In the genomic region with DNA sequence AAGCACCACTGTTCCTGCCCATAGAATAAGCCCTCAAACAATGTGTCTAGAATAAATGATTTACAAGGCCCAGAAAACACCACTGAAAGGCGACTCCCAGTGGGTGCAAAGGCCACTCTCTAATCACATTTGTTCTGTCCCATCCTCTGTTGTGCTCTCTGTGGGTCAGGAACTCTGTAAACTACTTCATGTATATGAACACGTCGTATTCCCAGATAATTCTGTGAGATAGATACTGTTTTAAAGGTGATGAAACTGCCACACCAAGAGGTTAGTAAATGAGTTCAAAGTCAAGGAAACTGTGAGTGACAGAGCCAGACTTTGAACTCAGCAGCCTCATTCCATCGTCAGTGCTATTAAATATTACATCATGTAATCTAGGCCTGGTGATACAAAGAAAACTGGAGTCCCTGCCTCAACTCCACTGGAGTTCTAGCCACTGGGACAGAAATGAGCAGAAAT, we compare ENCODE assay signal across 22 cellular contexts.
"Had no signal": no experiment of that assay in that cellular context is flagged by ENCODE, and none has a peak within 500 bp of the region (broad histone marks: within the 10 kb centered on the region; RNA-seq: fewer than 3 reads in every experiment).

No MANE protein-coding gene starts in this region.

- H3K27me3 Mint-ChIP-seq: activated CD4-positive, alpha-beta T cell treated with anti-CD3 and anti-CD28 coated beads, Interleukin-2, amount 10 ng/mL, durations not matched to agents 7 days and 5 days; memory B cell; naive B cell had no signal

- H3K27ac ChIP-seq: brain microvascular endothelial cell, dorsolateral prefrontal cortex, left ventricle myocardium inferior, prostate gland, stomach, upper lobe of right lung had no signal

- H3K4me1 Mint-ChIP-seq: activated CD4-positive, alpha-beta T cell treated with anti-CD3 and anti-CD28 coated beads, Interleukin-2, amount 10 ng/mL, durations not matched to agents 7 days and 5 days; memory B cell; naive B cell; stimulated activated effector memory CD8-positive, alpha-beta T cell treated with anti-CD3 and anti-CD28 coated beads, Interleukin-12 subunit alpha, Interleukin-12 subunit beta, amount 100 ng/mL, for 72 hours had no signal

- H3K27me3 ChIP-seq: brain microvascular endothelial cell, dorsolateral prefrontal cortex, stomach, upper lobe of right lung had no signal

- H3K36me3 Mint-ChIP-seq: memory B cell; naive B cell; stimulated activated effector memory CD8-positive, alpha-beta T cell treated with anti-CD3 and anti-CD28 coated beads, Interleukin-12 subunit alpha, Interleukin-12 subunit beta, amount 100 ng/mL, for 72 hours had no signal

- ATAC-seq: activated CD8-positive, alpha-beta T cell treated with anti-CD3 and anti-CD28 coated beads, Interleukin-2, amount 10 ng/mL, durations not matched to agents 7 days and 5 days; activated T-cell treated with anti-CD3 and anti-CD28 coated beads, Interleukin-2, amount 50 U/mL, for 4 hours; right cardiac atrium; stimulated activated effector memory CD8-positive, alpha-beta T cell treated with anti-CD3 and anti-CD28 coated beads, Interleukin-12 subunit alpha, Interleukin-12 subunit beta, amount 100 ng/mL, for 72 hours; upper lobe of right lung had no signal

- H3K27ac Mint-ChIP-seq: activated CD4-positive, alpha-beta T cell treated with anti-CD3 and anti-CD28 coated beads, Interleukin-2, amount 10 ng/mL, durations not matched to agents 7 days and 5 days; activated CD8-positive, alpha-beta T cell treated with anti-CD3 and anti-CD28 coated beads, Interleukin-2, amount 10 ng/mL, durations not matched to agents 7 days and 5 days; activated naive CD4-positive, alpha-beta T cell treated with anti-CD3 and anti-CD28 coated beads for 36 hours; memory B cell; naive B cell; stimulated activated effector memory CD8-positive, alpha-beta T cell treated with anti-CD3 and anti-CD28 coated beads, Interleukin-12 subunit alpha, Interleukin-12 subunit beta, amount 100 ng/mL, for 72 hours had no signal

- H3K4me3 Mint-ChIP-seq: activated CD4-positive, alpha-beta T cell treated with anti-CD3 and anti-CD28 coated beads, Interleukin-2, amount 10 ng/mL, durations not matched to agents 7 days and 5 days; activated CD8-positive, alpha-beta T cell treated with anti-CD3 and anti-CD28 coated beads, Interleukin-2, amount 10 ng/mL, durations not matched to agents 7 days and 5 days; activated naive CD4-positive, alpha-beta T cell treated with anti-CD3 and anti-CD28 coated beads for 36 hours; activated T-cell treated with anti-CD3 and anti-CD28 coated beads, Interleukin-2, amount 50 U/mL, for 4 hours; memory B cell; naive B cell; stimulated activated effector memory CD8-positive, alpha-beta T cell treated with anti-CD3 and anti-CD28 coated beads, Interleukin-12 subunit alpha, Interleukin-12 subunit beta, amount 100 ng/mL, for 72 hours had no signal

- H3K9me3 ChIP-seq: prostate gland had no signal

- H3K4me3 ChIP-seq: dorsolateral prefrontal cortex, left ventricle myocardium inferior, prostate gland, smooth muscle cell, stomach, upper lobe of right lung had no signal

- H3K4me1 ChIP-seq: left ventricle myocardium inferior, prostate gland, stomach, upper lobe of right lung had no signal

- H3K36me3 ChIP-seq: brain microvascular endothelial cell, left ventricle myocardium inferior, prostate gland, stomach, upper lobe of right lung had no signal

- DNase-seq: activated CD4-positive, alpha-beta T cell treated with anti-CD3 and anti-CD28 coated beads, Interleukin-2, amount 10 ng/mL, durations not matched to agents 7 days and 5 days; activated CD8-positive, alpha-beta T cell treated with anti-CD3 and anti-CD28 coated beads, Interleukin-2, amount 10 ng/mL, durations not matched to agents 7 days and 5 days; activated naive CD4-positive, alpha-beta T cell treated with anti-CD3 and anti-CD28 coated beads for 36 hours; activated T-cell treated with anti-CD3 and anti-CD28 coated beads, Interleukin-2, amount 50 U/mL, for 4 hours; aorta; brain microvascular endothelial cell; central memory CD4-positive, alpha-beta T cell; dorsolateral prefrontal cortex; foreskin fibroblast; hippocampal formation; islet precursor cell; left ventricle myocardium inferior; naive B cell; right cardiac atrium; stimulated activated CD4-positive, alpha-beta T cell treated with anti-CD3 and anti-CD28 coated beads, Interleukin-4, amount 100 ng/mL, for 24 hours; stomach; T1000; upper lobe of right lung had no signal
